ENCODE assay signal across 2 cellular contexts in the genomic region with DNA sequence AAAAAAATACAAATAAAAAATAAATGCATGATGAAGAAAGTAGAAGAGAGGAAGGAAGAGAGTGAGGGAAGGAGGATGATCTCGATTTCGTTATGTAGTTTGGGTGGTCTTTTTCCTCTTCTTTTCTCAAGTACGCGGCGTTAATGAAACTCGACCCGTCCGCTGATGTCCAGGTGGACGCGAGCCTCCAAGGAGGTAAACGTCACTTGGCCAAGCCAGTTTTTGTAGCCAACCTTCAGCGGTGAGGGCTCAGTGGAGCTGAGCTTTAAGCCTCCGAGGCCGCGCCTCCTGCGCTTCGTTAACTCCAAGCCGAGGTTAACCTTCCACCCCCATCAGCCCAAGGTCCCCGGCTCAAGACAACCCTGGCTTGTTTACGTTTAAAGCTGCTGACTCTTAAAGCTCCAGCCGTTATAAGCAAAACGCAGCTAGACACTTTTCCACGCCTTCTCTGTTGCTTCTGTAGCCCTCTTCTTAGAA.
TF ChIP-seq lines count a peak whose summit lies in the region.

No MANE protein-coding gene starts in this region.

TF ChIP-seq in HCT116, 20 proteins besides CTCF, POLR2A, EP300 and RAD21:
- TF ChIP-seq EZH2phosphoT487 (IDR thresholded peaks at IDR 0.05; ENCODE audit: borderline replicate concordance) (no peak), SIN3A (IDR thresholded peaks at IDR 0.05; ENCODE audit: low read depth) (no peak), ZFX (IDR thresholded peaks at IDR 0.05) (no peak), SRF (IDR thresholded peaks at IDR 0.05; ENCODE audit: low read depth) (no peak), ZNF274 (IDR thresholded peaks at IDR 0.05; ENCODE audit: low read depth, low read length) (no peak), JUND (IDR thresholded peaks at IDR 0.05) (no peak), FOSL1 (IDR thresholded peaks at IDR 0.05; ENCODE audit: low read depth) (no peak), CEBPB (IDR thresholded peaks at IDR 0.05; ENCODE audit: low read depth) (no peak)
- TF ChIP-seq, protein P1, sequence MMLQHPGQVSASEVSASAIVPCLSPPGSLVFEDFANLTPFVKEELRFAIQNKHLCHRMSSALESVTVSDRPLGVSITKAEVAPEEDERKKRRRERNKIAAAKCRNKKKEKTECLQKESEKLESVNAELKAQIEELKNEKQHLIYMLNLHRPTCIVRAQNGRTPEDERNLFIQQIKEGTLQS (IDR thresholded peaks at IDR 0.05) = no peak
- TF ChIP-seq, protein P2, sequence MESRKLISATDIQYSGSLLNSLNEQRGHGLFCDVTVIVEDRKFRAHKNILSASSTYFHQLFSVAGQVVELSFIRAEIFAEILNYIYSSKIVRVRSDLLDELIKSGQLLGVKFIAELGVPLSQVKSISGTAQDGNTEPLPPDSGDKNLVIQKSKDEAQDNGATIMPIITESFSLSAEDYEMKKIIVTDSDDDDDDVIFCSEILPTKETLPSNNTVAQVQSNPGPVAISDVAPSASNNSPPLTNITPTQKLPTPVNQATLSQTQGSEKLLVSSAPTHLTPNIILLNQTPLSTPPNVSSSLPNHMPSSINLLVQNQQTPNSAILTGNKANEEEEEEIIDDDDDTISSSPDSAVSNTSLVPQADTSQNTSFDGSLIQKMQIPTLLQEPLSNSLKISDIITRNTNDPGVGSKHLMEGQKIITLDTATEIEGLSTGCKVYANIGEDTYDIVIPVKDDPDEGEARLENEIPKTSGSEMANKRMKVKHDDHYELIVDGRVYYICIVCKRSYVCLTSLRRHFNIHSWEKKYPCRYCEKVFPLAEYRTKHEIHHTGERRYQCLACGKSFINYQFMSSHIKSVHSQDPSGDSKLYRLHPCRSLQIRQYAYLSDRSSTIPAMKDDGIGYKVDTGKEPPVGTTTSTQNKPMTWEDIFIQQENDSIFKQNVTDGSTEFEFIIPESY (IDR thresholded peaks at IDR 0.05; ENCODE audit: extremely low read depth, insufficient replicate concordance, low read length) = no peak
- TF ChIP-seq, protein P3, sequence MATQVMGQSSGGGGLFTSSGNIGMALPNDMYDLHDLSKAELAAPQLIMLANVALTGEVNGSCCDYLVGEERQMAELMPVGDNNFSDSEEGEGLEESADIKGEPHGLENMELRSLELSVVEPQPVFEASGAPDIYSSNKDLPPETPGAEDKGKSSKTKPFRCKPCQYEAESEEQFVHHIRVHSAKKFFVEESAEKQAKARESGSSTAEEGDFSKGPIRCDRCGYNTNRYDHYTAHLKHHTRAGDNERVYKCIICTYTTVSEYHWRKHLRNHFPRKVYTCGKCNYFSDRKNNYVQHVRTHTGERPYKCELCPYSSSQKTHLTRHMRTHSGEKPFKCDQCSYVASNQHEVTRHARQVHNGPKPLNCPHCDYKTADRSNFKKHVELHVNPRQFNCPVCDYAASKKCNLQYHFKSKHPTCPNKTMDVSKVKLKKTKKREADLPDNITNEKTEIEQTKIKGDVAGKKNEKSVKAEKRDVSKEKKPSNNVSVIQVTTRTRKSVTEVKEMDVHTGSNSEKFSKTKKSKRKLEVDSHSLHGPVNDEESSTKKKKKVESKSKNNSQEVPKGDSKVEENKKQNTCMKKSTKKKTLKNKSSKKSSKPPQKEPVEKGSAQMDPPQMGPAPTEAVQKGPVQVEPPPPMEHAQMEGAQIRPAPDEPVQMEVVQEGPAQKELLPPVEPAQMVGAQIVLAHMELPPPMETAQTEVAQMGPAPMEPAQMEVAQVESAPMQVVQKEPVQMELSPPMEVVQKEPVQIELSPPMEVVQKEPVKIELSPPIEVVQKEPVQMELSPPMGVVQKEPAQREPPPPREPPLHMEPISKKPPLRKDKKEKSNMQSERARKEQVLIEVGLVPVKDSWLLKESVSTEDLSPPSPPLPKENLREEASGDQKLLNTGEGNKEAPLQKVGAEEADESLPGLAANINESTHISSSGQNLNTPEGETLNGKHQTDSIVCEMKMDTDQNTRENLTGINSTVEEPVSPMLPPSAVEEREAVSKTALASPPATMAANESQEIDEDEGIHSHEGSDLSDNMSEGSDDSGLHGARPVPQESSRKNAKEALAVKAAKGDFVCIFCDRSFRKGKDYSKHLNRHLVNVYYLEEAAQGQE (IDR thresholded peaks at IDR 0.05; ENCODE audit: low read depth) = no peak

TF ChIP-seq in GM12878, 131 proteins besides CTCF, POLR2A, EP300 and RAD21 (continues in another document):
- TF ChIP-seq RELA (IDR thresholded peaks at IDR 0.05; ENCODE audit: borderline replicate concordance, partially characterized antibody) = no peak
- TF ChIP-seq SIX5 (IDR thresholded peaks at IDR 0.05; ENCODE audit: low read depth, low read length, severe bottlenecking) = no peak
- TF ChIP-seq, protein P4, sequence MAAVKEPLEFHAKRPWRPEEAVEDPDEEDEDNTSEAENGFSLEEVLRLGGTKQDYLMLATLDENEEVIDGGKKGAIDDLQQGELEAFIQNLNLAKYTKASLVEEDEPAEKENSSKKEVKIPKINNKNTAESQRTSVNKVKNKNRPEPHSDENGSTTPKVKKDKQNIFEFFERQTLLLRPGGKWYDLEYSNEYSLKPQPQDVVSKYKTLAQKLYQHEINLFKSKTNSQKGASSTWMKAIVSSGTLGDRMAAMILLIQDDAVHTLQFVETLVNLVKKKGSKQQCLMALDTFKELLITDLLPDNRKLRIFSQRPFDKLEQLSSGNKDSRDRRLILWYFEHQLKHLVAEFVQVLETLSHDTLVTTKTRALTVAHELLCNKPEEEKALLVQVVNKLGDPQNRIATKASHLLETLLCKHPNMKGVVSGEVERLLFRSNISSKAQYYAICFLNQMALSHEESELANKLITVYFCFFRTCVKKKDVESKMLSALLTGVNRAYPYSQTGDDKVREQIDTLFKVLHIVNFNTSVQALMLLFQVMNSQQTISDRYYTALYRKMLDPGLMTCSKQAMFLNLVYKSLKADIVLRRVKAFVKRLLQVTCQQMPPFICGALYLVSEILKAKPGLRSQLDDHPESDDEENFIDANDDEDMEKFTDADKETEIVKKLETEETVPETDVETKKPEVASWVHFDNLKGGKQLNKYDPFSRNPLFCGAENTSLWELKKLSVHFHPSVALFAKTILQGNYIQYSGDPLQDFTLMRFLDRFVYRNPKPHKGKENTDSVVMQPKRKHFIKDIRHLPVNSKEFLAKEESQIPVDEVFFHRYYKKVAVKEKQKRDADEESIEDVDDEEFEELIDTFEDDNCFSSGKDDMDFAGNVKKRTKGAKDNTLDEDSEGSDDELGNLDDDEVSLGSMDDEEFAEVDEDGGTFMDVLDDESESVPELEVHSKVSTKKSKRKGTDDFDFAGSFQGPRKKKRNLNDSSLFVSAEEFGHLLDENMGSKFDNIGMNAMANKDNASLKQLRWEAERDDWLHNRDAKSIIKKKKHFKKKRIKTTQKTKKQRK (IDR thresholded peaks at IDR 0.05; ENCODE audit: low read depth, low read length) = no peak
- no peak for TF ChIP-seq SMC3 (IDR thresholded peaks at IDR 0.05; ENCODE audit: borderline replicate concordance, low read length)
- TF ChIP-seq MTA3 (IDR thresholded peaks at IDR 0.05; ENCODE audit: borderline replicate concordance, low read length) = no peak
- peak; percentile 43; the same call in 1 of the 2 replicates for TF ChIP-seq CREM (IDR thresholded peaks at IDR 0.05; ENCODE audit: low read depth)
- TF ChIP-seq ZNF24 (IDR thresholded peaks at IDR 0.05) = no peak
- TF ChIP-seq, protein P5, sequence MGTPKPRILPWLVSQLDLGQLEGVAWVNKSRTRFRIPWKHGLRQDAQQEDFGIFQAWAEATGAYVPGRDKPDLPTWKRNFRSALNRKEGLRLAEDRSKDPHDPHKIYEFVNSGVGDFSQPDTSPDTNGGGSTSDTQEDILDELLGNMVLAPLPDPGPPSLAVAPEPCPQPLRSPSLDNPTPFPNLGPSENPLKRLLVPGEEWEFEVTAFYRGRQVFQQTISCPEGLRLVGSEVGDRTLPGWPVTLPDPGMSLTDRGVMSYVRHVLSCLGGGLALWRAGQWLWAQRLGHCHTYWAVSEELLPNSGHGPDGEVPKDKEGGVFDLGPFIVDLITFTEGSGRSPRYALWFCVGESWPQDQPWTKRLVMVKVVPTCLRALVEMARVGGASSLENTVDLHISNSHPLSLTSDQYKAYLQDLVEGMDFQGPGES (IDR thresholded peaks at IDR 0.05) = no peak
- no peak for TF ChIP-seq PAX8 (IDR thresholded peaks at IDR 0.05)
- no peak for TF ChIP-seq DPF2 (IDR thresholded peaks at IDR 0.05)
- TF ChIP-seq, protein P6, sequence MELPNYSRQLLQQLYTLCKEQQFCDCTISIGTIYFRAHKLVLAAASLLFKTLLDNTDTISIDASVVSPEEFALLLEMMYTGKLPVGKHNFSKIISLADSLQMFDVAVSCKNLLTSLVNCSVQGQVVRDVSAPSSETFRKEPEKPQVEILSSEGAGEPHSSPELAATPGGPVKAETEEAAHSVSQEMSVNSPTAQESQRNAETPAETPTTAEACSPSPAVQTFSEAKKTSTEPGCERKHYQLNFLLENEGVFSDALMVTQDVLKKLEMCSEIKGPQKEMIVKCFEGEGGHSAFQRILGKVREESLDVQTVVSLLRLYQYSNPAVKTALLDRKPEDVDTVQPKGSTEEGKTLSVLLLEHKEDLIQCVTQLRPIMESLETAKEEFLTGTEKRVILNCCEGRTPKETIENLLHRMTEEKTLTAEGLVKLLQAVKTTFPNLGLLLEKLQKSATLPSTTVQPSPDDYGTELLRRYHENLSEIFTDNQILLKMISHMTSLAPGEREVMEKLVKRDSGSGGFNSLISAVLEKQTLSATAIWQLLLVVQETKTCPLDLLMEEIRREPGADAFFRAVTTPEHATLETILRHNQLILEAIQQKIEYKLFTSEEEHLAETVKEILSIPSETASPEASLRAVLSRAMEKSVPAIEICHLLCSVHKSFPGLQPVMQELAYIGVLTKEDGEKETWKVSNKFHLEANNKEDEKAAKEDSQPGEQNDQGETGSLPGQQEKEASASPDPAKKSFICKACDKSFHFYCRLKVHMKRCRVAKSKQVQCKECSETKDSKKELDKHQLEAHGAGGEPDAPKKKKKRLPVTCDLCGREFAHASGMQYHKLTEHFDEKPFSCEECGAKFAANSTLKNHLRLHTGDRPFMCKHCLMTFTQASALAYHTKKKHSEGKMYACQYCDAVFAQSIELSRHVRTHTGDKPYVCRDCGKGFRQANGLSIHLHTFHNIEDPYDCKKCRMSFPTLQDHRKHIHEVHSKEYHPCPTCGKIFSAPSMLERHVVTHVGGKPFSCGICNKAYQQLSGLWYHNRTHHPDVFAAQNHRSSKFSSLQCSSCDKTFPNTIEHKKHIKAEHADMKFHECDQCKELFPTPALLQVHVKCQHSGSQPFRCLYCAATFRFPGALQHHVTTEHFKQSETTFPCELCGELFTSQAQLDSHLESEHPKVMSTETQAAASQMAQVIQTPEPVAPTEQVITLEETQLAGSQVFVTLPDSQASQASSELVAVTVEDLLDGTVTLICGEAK (IDR thresholded peaks at IDR 0.05; ENCODE audit: borderline replicate concordance) = 0 out of 2 replicates have a peak, but pooled peaks have one; percentile 27
- peak; percentile 78; the same call in 1 of the 2 replicates for TF ChIP-seq HDGF (IDR thresholded peaks at IDR 0.05)
- no peak for TF ChIP-seq FOXK2 (IDR thresholded peaks at IDR 0.05)
- TF ChIP-seq HDAC2 (IDR thresholded peaks at IDR 0.05) = no peak
- TF ChIP-seq NRF1 (conservative IDR thresholded peaks at IDR 0.05; ENCODE audit: low read depth, low read length) = no peak
- peak; percentile 47 for TF ChIP-seq SP1 (IDR thresholded peaks at IDR 0.05; ENCODE audit: low read depth, low read length)
- TF ChIP-seq, protein P7, sequence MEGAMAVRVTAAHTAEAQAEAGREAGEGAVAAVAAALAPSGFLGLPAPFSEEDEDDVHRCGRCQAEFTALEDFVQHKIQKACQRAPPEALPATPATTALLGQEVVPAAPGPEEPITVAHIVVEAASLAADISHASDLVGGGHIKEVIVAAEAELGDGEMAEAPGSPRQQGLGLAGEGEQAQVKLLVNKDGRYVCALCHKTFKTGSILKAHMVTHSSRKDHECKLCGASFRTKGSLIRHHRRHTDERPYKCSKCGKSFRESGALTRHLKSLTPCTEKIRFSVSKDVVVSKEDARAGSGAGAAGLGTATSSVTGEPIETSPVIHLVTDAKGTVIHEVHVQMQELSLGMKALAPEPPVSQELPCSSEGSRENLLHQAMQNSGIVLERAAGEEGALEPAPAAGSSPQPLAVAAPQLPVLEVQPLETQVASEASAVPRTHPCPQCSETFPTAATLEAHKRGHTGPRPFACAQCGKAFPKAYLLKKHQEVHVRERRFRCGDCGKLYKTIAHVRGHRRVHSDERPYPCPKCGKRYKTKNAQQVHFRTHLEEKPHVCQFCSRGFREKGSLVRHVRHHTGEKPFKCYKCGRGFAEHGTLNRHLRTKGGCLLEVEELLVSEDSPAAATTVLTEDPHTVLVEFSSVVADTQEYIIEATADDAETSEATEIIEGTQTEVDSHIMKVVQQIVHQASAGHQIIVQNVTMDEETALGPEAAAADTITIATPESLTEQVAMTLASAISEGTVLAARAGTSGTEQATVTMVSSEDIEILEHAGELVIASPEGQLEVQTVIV (IDR thresholded peaks at IDR 0.05; ENCODE audit: borderline replicate concordance, partially characterized antibody) = no peak
- TF ChIP-seq EZH2 (IDR thresholded peaks at IDR 0.05; ENCODE audit: borderline replicate concordance, control insufficient read depth, low read depth, low read length) = no peak
- TF ChIP-seq MXI1 (IDR thresholded peaks at IDR 0.05; ENCODE audit: low read depth, low read length) = no peak
- TF ChIP-seq NBN (IDR thresholded peaks at IDR 0.05) = peak; percentile 78
- no peak for TF ChIP-seq SUZ12 (IDR thresholded peaks at IDR 0.05; ENCODE audit: unreplicated experiment)
- TF ChIP-seq, protein P8, sequence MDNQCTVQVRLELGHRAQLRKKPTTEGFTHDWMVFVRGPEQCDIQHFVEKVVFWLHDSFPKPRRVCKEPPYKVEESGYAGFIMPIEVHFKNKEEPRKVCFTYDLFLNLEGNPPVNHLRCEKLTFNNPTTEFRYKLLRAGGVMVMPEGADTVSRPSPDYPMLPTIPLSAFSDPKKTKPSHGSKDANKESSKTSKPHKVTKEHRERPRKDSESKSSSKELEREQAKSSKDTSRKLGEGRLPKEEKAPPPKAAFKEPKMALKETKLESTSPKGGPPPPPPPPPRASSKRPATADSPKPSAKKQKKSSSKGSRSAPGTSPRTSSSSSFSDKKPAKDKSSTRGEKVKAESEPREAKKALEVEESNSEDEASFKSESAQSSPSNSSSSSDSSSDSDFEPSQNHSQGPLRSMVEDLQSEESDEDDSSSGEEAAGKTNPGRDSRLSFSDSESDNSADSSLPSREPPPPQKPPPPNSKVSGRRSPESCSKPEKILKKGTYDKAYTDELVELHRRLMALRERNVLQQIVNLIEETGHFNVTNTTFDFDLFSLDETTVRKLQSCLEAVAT (IDR thresholded peaks at IDR 0.05) = 0 out of 2 replicates have a peak, but pooled peaks have one; percentile 32
- TF ChIP-seq RB1 (IDR thresholded peaks at IDR 0.05; ENCODE audit: borderline replicate concordance) = no peak
- no peak for TF ChIP-seq BACH1 (IDR thresholded peaks at IDR 0.05; ENCODE audit: borderline replicate concordance)
- 0 out of 2 replicates have a peak, but pooled peaks have one; percentile 18 for TF ChIP-seq YBX1 (IDR thresholded peaks at IDR 0.05)
- no peak for TF ChIP-seq ZNF384 (IDR thresholded peaks at IDR 0.05; ENCODE audit: borderline replicate concordance, low read depth, low read length)
